ENCODE assay signal across 10 cellular contexts in the genomic region with DNA sequence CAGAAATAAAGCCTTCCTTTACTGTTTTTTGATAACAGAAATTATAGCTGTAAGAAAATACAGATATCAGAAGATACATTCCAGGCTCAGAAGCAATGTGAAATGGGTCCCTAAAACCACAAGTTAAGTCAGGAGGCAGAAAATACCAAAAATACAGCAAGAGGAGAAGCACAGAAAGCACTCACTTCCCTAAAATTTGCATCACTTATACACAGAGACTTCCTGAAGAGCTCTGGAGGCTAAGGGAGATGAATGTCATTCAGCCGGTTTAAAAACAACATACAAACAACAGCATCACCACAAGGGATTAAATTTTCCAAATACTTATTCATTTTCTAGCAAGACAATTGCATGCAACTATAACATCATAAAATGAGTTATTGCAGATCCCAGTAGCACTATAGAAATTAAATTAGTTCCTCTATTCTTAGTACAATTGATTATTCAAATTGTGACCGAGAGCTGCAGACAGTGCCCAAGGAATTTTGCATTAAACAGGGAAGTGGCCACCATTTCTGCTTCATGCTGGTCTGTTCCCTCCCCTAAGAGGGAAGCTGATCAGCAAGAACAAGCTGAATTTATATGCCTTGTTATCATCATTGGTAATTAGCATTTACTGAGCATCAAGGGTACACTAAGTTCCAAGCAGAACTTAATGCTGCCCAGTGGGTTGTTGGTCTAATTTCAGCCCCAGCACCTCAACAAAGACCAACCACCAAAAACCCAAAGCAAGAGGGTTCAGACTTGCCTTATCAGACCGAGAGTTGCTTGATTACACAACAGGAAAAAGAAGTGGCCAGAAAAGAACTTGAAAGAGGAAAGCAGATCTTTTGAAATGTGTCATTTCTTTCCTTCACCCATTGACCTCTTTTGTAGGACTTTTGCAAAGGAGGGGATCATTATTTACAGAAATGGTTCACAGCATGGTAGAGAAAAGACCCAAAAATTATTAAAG.
DNase-seq lines count a peak whose midpoint lies in the region; ATAC-seq and TF ChIP-seq lines count a peak whose summit lies in the region.
"Had no signal": no experiment of that assay in that cellular context is flagged by ENCODE, and none has a peak within 500 bp of the region (broad histone marks: within the 10 kb centered on the region; RNA-seq: fewer than 3 reads in every experiment).

No MANE protein-coding gene starts in this region.

- no peaks in the 10 kb centered on the region for H4K20me1 ChIP-seq in SK-N-SH (ENCODE audit: insufficient read depth)

- H3F3A ChIP-seq in SK-N-SH (replicated peaks; ENCODE audit: insufficient read depth), result no peaks in the 10 kb centered on the region

- TF ChIP-seq RAD21 in SK-N-SH (IDR thresholded peaks at IDR 0.05; ENCODE audit: low read length), result no peak

- no peak overlapping the region for H2AFZ ChIP-seq in SK-N-SH (ENCODE audit: low read depth)

- H3K9ac ChIP-seq in SK-N-SH (no peak overlapping the region), colonic mucosa (ENCODE audit: low read depth in 2 of 2, low read length in 2 of 2) (no peak overlapping the region)
- H3K9ac ChIP-seq: KMS-11 had no signal

- WGBS in SK-N-SH (ENCODE audit: low lambda C conversion rate), result 53% methylated on average over 3 of the region's 3 CpGs

- H3K4me1 ChIP-seq in SK-N-SH (ENCODE audit: control insufficient read depth in 1 of 2, insufficient read depth in 2 of 2, low read depth in 1 of 2, low read length in 1 of 2) (no peaks in the 10 kb centered on the region), colonic mucosa (no peaks in the 10 kb centered on the region)
- H3K4me1 ChIP-seq: suprapubic skin had no signal

- CTCF ChIA-PET in SK-N-SH (lab: Yijun Ruan, JAX), result no interaction called here
- CTCF ChIA-PET in activated CD4-positive, alpha-beta memory T cell treated with anti-CD3 and anti-CD28 coated beads for 36 hours (lab: Charles Lee), result interaction anchor here (0.6 kb wide), 1 partner anchor 9 kb away, joined by 3 read pairs; no protein-coding TSS in a partner anchor

- H3K4me3 ChIP-seq in SK-N-SH (ENCODE audit: low read depth in 2 of 2, low read length in 1 of 2), result no peak overlapping the region
- H3K4me3 ChIP-seq in colonic mucosa, result no peak overlapping the region
- H3K4me3 ChIP-seq: suprapubic skin had no signal

- H3K4me3 Mint-ChIP-seq in dendritic cell treated with granulocyte-macrophage colony-stimulating factor and Interleukin-4, amounts not matched to agents 40 ng/mL and 50 ng/mL, for 4 days, result peak overlapping the region; percentile 30
- H3K4me3 Mint-ChIP-seq in activated CD4-positive, alpha-beta memory T cell treated with anti-CD3 and anti-CD28 coated beads for 36 hours, result no peak overlapping the region

- TF ChIP-seq CTCF in SK-N-SH (IDR thresholded peaks at IDR 0.05) (no peak), colonic mucosa (IDR thresholded peaks at IDR 0.05) (no peak)

- no peak overlapping the region for H3K27ac ChIP-seq in SK-N-SH (ENCODE audit: low read depth in 2 of 2, low read length in 1 of 2)
- no peak overlapping the region for H3K27ac ChIP-seq in colonic mucosa
- H3K27ac ChIP-seq: KMS-11, suprapubic skin had no signal

- H3K79me2 ChIP-seq in SK-N-SH (ENCODE audit: insufficient read depth), result no peaks in the 10 kb centered on the region

- intact Hi-C loops in dendritic cell treated with granulocyte-macrophage colony-stimulating factor and Interleukin-4, amounts not matched to agents 40 ng/mL and 50 ng/mL, for 4 days (cut with micrococcal nuclease), result loop anchor here (5.0 to 10.0 kb wide), 2 partner anchors 49 to 137 kb away; no protein-coding TSS in a partner anchor
- intact Hi-C loops in activated CD4-positive, alpha-beta memory T cell treated with anti-CD3 and anti-CD28 coated beads for 36 hours (cut with micrococcal nuclease), result no loop called here
- intact Hi-C loops in colonic mucosa (cut with DNase I), result no loop called here

- peak; percentile 77 for DNase-seq in GDM1 (lab: John Stamatoyannopoulos, UW)
- DNase-seq in SK-N-SH, result no peak
- no peak for DNase-seq in HuH-7 (ENCODE audit: low spot score)
- no peak for DNase-seq in activated CD4-positive, alpha-beta memory T cell treated with anti-CD3 and anti-CD28 coated beads for 36 hours
- no peak for DNase-seq in colonic mucosa

- peak overlapping the region; percentile 77 for H3K27ac Mint-ChIP-seq in dendritic cell treated with granulocyte-macrophage colony-stimulating factor and Interleukin-4, amounts not matched to agents 40 ng/mL and 50 ng/mL, for 4 days
- H3K27ac Mint-ChIP-seq in activated CD4-positive, alpha-beta memory T cell treated with anti-CD3 and anti-CD28 coated beads for 36 hours, result no peak overlapping the region

- no peaks in the 10 kb centered on the region for H3K9me3 ChIP-seq in SK-N-SH
- H3K9me3 ChIP-seq in colonic mucosa, result no peaks in the 10 kb centered on the region
- H3K9me3 ChIP-seq: suprapubic skin had no signal

- H3K36me3 ChIP-seq in SK-N-SH (replicated peaks in 1 of 2; ENCODE audit: control insufficient read depth in 1 of 2, insufficient read depth in 2 of 2, low read length in 1 of 2), result no peaks in the 10 kb centered on the region
- H3K36me3 ChIP-seq in colonic mucosa, result no peaks in the 10 kb centered on the region
- H3K36me3 ChIP-seq: suprapubic skin had no signal

- TF ChIP-seq EP300 in SK-N-SH (IDR thresholded peaks at IDR 0.05; ENCODE audit: borderline replicate concordance in 1 of 2, low read depth in 1 of 2, low read length in 1 of 2), result no peak

- no peaks in the 10 kb centered on the region for H3K27me3 Mint-ChIP-seq in dendritic cell treated with granulocyte-macrophage colony-stimulating factor and Interleukin-4, amounts not matched to agents 40 ng/mL and 50 ng/mL, for 4 days
- H3K27me3 Mint-ChIP-seq in activated CD4-positive, alpha-beta memory T cell treated with anti-CD3 and anti-CD28 coated beads for 36 hours, result peaks cover 6% of the 10 kb centered on the region

- no peaks in the 10 kb centered on the region for H3K27me3 ChIP-seq in SK-N-SH (ENCODE audit: insufficient read depth)
- no peaks in the 10 kb centered on the region for H3K27me3 ChIP-seq in colonic mucosa
- H3K27me3 ChIP-seq: suprapubic skin had no signal

- H3K36me3 Mint-ChIP-seq in dendritic cell treated with granulocyte-macrophage colony-stimulating factor and Interleukin-4, amounts not matched to agents 40 ng/mL and 50 ng/mL, for 4 days (ENCODE audit: low read depth), result peaks cover 7% of the 10 kb centered on the region
- no peaks in the 10 kb centered on the region for H3K36me3 Mint-ChIP-seq in activated CD4-positive, alpha-beta memory T cell treated with anti-CD3 and anti-CD28 coated beads for 36 hours

- H3K4me1 Mint-ChIP-seq in dendritic cell treated with granulocyte-macrophage colony-stimulating factor and Interleukin-4, amounts not matched to agents 40 ng/mL and 50 ng/mL, for 4 days (ENCODE audit: low read depth), result peaks cover 40% of the 10 kb centered on the region
- H3K4me1 Mint-ChIP-seq in activated CD4-positive, alpha-beta memory T cell treated with anti-CD3 and anti-CD28 coated beads for 36 hours (ENCODE audit: low read depth), result no peaks in the 10 kb centered on the region

- no peaks in the 10 kb centered on the region for H3K9me2 ChIP-seq in SK-N-SH

- peaks cover 17% of the 10 kb centered on the region for H3K9me3 Mint-ChIP-seq in dendritic cell treated with granulocyte-macrophage colony-stimulating factor and Interleukin-4, amounts not matched to agents 40 ng/mL and 50 ng/mL, for 4 days
- peaks cover 4% of the 10 kb centered on the region for H3K9me3 Mint-ChIP-seq in activated CD4-positive, alpha-beta memory T cell treated with anti-CD3 and anti-CD28 coated beads for 36 hours

- ATAC-seq in GM21390 (IDR thresholded peaks at IDR 0.05; ENCODE audit: unreplicated experiment), result peak; percentile 84
- peak; percentile 94 for ATAC-seq in HG03378 (IDR thresholded peaks at IDR 0.05; ENCODE audit: unreplicated experiment)

- POLR2A ChIA-PET in SK-N-SH (lab: Yijun Ruan, JAX), result no interaction called here
- POLR2A ChIA-PET in activated CD4-positive, alpha-beta memory T cell treated with anti-CD3 and anti-CD28 coated beads for 36 hours (lab: Charles Lee), result no interaction called here

- H3K4me2 ChIP-seq in SK-N-SH, result no peak overlapping the region
- H3K4me2 ChIP-seq: KMS-11 had no signal

TF ChIP-seq in SK-N-SH, 30 proteins besides CTCF, POLR2A, EP300 and RAD21:
- no peak for TF ChIP-seq TEAD4 (IDR thresholded peaks at IDR 0.05; ENCODE audit: borderline replicate concordance, insufficient read depth)
- TF ChIP-seq NFIC (IDR thresholded peaks at IDR 0.05; ENCODE audit: borderline replicate concordance), result no peak
- no peak for TF ChIP-seq FOSL2 (IDR thresholded peaks at IDR 0.05; ENCODE audit: borderline replicate concordance, low read depth)
- TF ChIP-seq GATA2 (CRISPR knock-in tag; IDR thresholded peaks at IDR 0.05), result no peak
